1 cellular context compared by ENCODE assay signal in the genomic region with DNA sequence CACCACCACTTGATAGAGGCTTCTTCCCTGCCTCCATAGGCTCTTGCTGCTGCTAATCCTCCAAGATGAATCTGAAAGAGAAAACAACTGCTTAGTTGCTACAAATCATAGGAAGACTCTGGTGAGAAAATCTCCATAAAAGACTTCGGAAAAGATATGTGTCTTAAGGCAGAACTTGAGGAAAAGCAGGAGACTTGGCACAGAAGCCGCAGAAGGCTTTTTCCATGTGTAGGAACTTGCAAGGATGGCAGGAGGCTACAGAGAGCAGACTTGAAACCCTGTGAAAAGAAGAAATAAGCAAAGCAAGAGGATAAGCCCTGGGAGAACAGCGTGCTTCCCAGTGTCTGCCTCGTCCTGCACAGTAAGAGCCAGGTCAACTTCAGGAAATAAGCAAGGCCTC.
TF ChIP-seq lines count a peak whose summit lies in the region.

No MANE protein-coding gene starts in this region.

TF ChIP-seq in H1, 55 proteins besides CTCF, POLR2A, EP300 and RAD21:
- TF ChIP-seq, protein P1, sequence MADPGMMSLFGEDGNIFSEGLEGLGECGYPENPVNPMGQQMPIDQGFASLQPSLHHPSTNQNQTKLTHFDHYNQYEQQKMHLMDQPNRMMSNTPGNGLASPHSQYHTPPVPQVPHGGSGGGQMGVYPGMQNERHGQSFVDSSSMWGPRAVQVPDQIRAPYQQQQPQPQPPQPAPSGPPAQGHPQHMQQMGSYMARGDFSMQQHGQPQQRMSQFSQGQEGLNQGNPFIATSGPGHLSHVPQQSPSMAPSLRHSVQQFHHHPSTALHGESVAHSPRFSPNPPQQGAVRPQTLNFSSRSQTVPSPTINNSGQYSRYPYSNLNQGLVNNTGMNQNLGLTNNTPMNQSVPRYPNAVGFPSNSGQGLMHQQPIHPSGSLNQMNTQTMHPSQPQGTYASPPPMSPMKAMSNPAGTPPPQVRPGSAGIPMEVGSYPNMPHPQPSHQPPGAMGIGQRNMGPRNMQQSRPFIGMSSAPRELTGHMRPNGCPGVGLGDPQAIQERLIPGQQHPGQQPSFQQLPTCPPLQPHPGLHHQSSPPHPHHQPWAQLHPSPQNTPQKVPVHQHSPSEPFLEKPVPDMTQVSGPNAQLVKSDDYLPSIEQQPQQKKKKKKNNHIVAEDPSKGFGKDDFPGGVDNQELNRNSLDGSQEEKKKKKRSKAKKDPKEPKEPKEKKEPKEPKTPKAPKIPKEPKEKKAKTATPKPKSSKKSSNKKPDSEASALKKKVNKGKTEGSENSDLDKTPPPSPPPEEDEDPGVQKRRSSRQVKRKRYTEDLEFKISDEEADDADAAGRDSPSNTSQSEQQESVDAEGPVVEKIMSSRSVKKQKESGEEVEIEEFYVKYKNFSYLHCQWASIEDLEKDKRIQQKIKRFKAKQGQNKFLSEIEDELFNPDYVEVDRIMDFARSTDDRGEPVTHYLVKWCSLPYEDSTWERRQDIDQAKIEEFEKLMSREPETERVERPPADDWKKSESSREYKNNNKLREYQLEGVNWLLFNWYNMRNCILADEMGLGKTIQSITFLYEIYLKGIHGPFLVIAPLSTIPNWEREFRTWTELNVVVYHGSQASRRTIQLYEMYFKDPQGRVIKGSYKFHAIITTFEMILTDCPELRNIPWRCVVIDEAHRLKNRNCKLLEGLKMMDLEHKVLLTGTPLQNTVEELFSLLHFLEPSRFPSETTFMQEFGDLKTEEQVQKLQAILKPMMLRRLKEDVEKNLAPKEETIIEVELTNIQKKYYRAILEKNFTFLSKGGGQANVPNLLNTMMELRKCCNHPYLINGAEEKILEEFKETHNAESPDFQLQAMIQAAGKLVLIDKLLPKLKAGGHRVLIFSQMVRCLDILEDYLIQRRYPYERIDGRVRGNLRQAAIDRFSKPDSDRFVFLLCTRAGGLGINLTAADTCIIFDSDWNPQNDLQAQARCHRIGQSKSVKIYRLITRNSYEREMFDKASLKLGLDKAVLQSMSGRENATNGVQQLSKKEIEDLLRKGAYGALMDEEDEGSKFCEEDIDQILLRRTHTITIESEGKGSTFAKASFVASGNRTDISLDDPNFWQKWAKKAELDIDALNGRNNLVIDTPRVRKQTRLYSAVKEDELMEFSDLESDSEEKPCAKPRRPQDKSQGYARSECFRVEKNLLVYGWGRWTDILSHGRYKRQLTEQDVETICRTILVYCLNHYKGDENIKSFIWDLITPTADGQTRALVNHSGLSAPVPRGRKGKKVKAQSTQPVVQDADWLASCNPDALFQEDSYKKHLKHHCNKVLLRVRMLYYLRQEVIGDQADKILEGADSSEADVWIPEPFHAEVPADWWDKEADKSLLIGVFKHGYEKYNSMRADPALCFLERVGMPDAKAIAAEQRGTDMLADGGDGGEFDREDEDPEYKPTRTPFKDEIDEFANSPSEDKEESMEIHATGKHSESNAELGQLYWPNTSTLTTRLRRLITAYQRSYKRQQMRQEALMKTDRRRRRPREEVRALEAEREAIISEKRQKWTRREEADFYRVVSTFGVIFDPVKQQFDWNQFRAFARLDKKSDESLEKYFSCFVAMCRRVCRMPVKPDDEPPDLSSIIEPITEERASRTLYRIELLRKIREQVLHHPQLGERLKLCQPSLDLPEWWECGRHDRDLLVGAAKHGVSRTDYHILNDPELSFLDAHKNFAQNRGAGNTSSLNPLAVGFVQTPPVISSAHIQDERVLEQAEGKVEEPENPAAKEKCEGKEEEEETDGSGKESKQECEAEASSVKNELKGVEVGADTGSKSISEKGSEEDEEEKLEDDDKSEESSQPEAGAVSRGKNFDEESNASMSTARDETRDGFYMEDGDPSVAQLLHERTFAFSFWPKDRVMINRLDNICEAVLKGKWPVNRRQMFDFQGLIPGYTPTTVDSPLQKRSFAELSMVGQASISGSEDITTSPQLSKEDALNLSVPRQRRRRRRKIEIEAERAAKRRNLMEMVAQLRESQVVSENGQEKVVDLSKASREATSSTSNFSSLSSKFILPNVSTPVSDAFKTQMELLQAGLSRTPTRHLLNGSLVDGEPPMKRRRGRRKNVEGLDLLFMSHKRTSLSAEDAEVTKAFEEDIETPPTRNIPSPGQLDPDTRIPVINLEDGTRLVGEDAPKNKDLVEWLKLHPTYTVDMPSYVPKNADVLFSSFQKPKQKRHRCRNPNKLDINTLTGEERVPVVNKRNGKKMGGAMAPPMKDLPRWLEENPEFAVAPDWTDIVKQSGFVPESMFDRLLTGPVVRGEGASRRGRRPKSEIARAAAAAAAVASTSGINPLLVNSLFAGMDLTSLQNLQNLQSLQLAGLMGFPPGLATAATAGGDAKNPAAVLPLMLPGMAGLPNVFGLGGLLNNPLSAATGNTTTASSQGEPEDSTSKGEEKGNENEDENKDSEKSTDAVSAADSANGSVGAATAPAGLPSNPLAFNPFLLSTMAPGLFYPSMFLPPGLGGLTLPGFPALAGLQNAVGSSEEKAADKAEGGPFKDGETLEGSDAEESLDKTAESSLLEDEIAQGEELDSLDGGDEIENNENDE (IDR thresholded peaks at IDR 0.05; ENCODE audit: insufficient replicate concordance, low read length) = no peak
- no peak for TF ChIP-seq CTBP2 (IDR thresholded peaks at IDR 0.05; ENCODE audit: borderline replicate concordance, insufficient read depth, insufficient read length, low read length)
- TF ChIP-seq EZH2 (IDR thresholded peaks at IDR 0.05; ENCODE audit: low read depth, low read length, severe bottlenecking) = no peak
- TF ChIP-seq GABPA (IDR thresholded peaks at IDR 0.05; ENCODE audit: borderline replicate concordance, insufficient read depth, low read length) = no peak
- no peak for TF ChIP-seq SIRT6 (IDR thresholded peaks at IDR 0.05; ENCODE audit: low read length)
- TF ChIP-seq ASH2L (IDR thresholded peaks at IDR 0.05; ENCODE audit: low read length) = no peak
- TF ChIP-seq TCF12 (IDR thresholded peaks at IDR 0.05; ENCODE audit: low read depth, low read length) = no peak
- TF ChIP-seq EGR1 (IDR thresholded peaks at IDR 0.05; ENCODE audit: borderline replicate concordance, low read depth, low read length) = no peak
- TF ChIP-seq CHD1 (IDR thresholded peaks at IDR 0.05; ENCODE audit: low read depth, low read length) = no peak
- TF ChIP-seq ATF2 (IDR thresholded peaks at IDR 0.05; ENCODE audit: low read length) = no peak
